In the genomic region with DNA sequence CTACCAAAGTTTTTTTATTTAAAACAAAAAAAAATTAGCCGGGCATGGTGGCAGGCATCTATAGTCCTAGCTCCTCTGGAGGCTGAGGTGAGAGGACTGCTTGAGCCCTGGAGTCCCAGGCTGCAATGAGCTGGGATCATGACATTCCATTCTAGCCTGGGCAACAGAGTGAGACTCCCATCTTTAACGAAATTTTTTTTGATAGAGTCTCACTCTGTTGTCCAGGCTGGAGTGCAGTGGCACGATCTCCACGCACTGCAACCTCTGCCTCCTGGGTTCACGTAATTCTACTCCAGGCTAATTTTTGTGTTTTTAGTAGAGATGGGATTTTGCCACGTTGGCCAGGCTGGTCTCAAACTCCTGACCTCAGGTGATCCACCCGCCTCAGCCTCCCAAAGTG, we compare ENCODE assay signal across 1 cellular context.
TF ChIP-seq lines count a peak whose summit lies in the region.

No MANE protein-coding gene starts in this region.

TF ChIP-seq in WTC11, 78 proteins besides CTCF, POLR2A, EP300 and RAD21:
- TF ChIP-seq ZNF121 (CRISPR knock-in tag; IDR thresholded peaks at IDR 0.05) = peak; percentile 91; the same call in 1 of the 2 replicates
